9 cellular contexts compared by ENCODE assay signal in the genomic region with DNA sequence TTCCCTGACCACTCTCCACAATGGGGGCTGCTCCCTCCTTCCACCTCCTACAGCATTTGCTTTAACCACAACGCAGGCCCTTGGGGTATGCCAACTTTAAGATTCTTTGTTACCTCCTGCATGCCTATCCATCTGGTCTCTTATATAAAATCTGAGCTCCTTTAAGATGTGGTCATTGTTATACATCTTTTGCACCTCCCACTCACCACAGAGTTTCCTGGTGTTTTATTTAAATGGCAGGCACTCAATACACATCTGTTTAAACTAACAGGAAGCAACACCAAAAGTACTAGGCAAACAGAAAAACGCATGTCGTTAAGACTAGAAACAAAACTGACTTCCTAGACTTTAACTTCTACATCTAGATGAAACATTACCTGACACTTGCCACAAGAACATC. TPM values are rescaled to one million over a fixed set of nuclear protein-coding genes. Genes with fewer than 3 reads are reported as not detected.
DNase-seq lines count a peak whose midpoint lies in the region; ATAC-seq and TF ChIP-seq lines count a peak whose summit lies in the region.
"Had no signal": no experiment of that assay in that cellular context is flagged by ENCODE, and none has a peak within 500 bp of the region (broad histone marks: within the 10 kb centered on the region; RNA-seq: fewer than 3 reads in every experiment).

No MANE protein-coding gene starts in this region.

- no peak overlapping the region for H3K4me3 Mint-ChIP-seq in HFFc6

- peaks cover 17% of the 10 kb centered on the region for H3K4me1 Mint-ChIP-seq in HFFc6 (ENCODE audit: low read depth)

- no peaks in the 10 kb centered on the region; the same call in 1 of the 2 replicates for H3K27me3 Mint-ChIP-seq in HFFc6 (ENCODE audit: insufficient read depth)

- H3K9me3 Mint-ChIP-seq in HFFc6: peaks cover 13% of the 10 kb centered on the region

- H3K36me3 Mint-ChIP-seq in HFFc6 (ENCODE audit: low read depth): peaks cover 10% of the 10 kb centered on the region

- H3K27ac Mint-ChIP-seq in HFFc6: no peak overlapping the region

- no peak for DNase-seq in left colon
- DNase-seq in NCI-H748 treated with DMSO at 0.1 percent for 48 hours (lab: John Stamatoyannopoulos, UW): no peak
- DNase-seq in NCI-H2029 (lab: John Stamatoyannopoulos, UW): no peak
- DNase-seq in HFFc6: no peak
- DNase-seq: cerebellar nuclear complex; stimulated activated CD4-positive, alpha-beta T cell treated with anti-CD3 and anti-CD28 coated beads, Interleukin-4, amount 100 ng/mL, for 4 hours had no signal

- intact Hi-C loops in left colon (cut with DNase I, micrococcal nuclease): no loop called here

- TF ChIP-seq CTCF in HFFc6 (IDR thresholded peaks at IDR 0.05): no peak

- ATAC-seq in GM18868 (IDR thresholded peaks at IDR 0.05; ENCODE audit: unreplicated experiment): peak; percentile 50
- peak; percentile 55 for ATAC-seq in GM21529 (IDR thresholded peaks at IDR 0.05; ENCODE audit: unreplicated experiment)
- peak; percentile 42 for ATAC-seq in HG03558 (IDR thresholded peaks at IDR 0.05; ENCODE audit: extremely low read depth, unreplicated experiment)
- ATAC-seq in left colon: peak; percentile 53

RNA-seq across cellular contexts. Expression of gene SLC25A13, which starts 36.3 kb away (rescaled TPM):
- 10 to 100 TPM; 42.4 to 73.3 TPM for total RNA-seq in left colon
- total RNA-seq in HFFc6 (2021; fragmentation: NEBNext Ultra II Directional; extraction: Animal tissue kit (Norgen Biotek cat#: 25700)): 10 to 100 TPM in 4 of 6 experiments, 1 to 10 TPM in 2; 7.4 to 15.4 (median 12.9) TPM
